1 cellular context compared by ENCODE assay signal in genomic region chr17:56629450-56630187, GRCh38.
TF ChIP-seq lines count a peak whose summit lies in the region.

No MANE protein-coding gene starts in this region.

TF ChIP-seq in GM12878, 131 proteins besides CTCF, POLR2A, EP300 and RAD21 (continued from another document):
- TF ChIP-seq PBX3 (IDR thresholded peaks at IDR 0.05; ENCODE audit: insufficient replicate concordance, low read depth, low read length), result no peak
